In genomic region chr19:47778089-47778953, GRCh38 we compare ENCODE assay signal across 8 cellular contexts. TPM values are rescaled to one million over a fixed set of nuclear protein-coding genes. Genes with fewer than 3 reads are reported as not detected.
DNase-seq lines count a peak whose midpoint lies in the region; ATAC-seq, FAIRE-seq and TF ChIP-seq lines count a peak whose summit lies in the region.

Gene SELENOW (plus strand): TSS chr19:47778703. CDS start chr19:47778786, 83 bp downstream.

- H4K20me1 ChIP-seq in astrocyte (ENCODE audit: insufficient read depth, low read length) (peaks cover 40% of the 10 kb centered on the region), hepatocyte (ENCODE audit: insufficient read depth, poor library complexity, severe bottlenecking) (peaks cover 3% of the 10 kb centered on the region)

- H3K27me3 Mint-ChIP-seq in astrocyte (ENCODE audit: low read depth, unreplicated experiment): no peaks in the 10 kb centered on the region

- peaks cover 6% of the 10 kb centered on the region for H3K36me3 ChIP-seq in astrocyte (ENCODE audit: insufficient read depth, low read length)
- no peaks in the 10 kb centered on the region for H3K36me3 ChIP-seq in hepatocyte (replicated peaks; ENCODE audit: insufficient read depth, low read depth)

- peaks cover 14% of the 10 kb centered on the region for H3K4me1 ChIP-seq in astrocyte (ENCODE audit: insufficient read depth, low read length)
- peaks cover 7% of the 10 kb centered on the region for H3K4me1 ChIP-seq in hepatocyte (ENCODE audit: insufficient read depth)

- H2AFZ ChIP-seq in astrocyte (ENCODE audit: low read depth, low read length) (peak within 1 kb of the TSS; percentile 99), hepatocyte (peak within 1 kb of the TSS; percentile 97)

- WGBS in hepatocyte (ENCODE audit: low lambda C conversion rate, missing lambda C conversion rate): 2% methylated on average over 52 of the region's 64 CpGs

- DNase-seq in NCI-H146 treated with DMSO at 0.1 percent for 48 hours (lab: John Stamatoyannopoulos, UW; ENCODE audit: unreplicated experiment): peak; percentile 90
- DNase-seq in T-helper 9 cell: peak; percentile 62
- DNase-seq in astrocyte (ENCODE audit: low read depth): peak; percentile 58
- DNase-seq in hepatocyte (ENCODE audit: low spot score): peak; percentile 85
- peak; percentile 95 for DNase-seq in retina
- no peak for DNase-seq in SKM-1 (lab: John Stamatoyannopoulos, UW; ENCODE audit: unreplicated experiment)

- H3K27ac ChIP-seq in astrocyte (ENCODE audit: low read depth, low read length): peak within 1 kb of the TSS; percentile 98
- H3K27ac ChIP-seq in hepatocyte: peak within 1 kb of the TSS; percentile 99

- H3K4me3 Mint-ChIP-seq in astrocyte (ENCODE audit: unreplicated experiment): peak within 1 kb of the TSS; percentile 96

- H3K4me1 Mint-ChIP-seq in astrocyte (ENCODE audit: low read depth, unreplicated experiment): peaks cover 12% of the 10 kb centered on the region

- TF ChIP-seq CTCF in astrocyte (IDR thresholded peaks at IDR 0.05; ENCODE audit: insufficient read depth, low read depth, low read length) (no peak), hepatocyte (IDR thresholded peaks at IDR 0.05; ENCODE audit: poor library complexity) (no peak)

- H3K9me3 Mint-ChIP-seq in astrocyte (ENCODE audit: unreplicated experiment): no peaks in the 10 kb centered on the region

- H3K4me3 ChIP-seq in GM08714 (ENCODE audit: low read length) (peak within 1 kb of the TSS; percentile 86), astrocyte (ENCODE audit: insufficient read depth, low read depth, low read length) (peak within 1 kb of the TSS; percentile 80), hepatocyte (peak within 1 kb of the TSS; percentile 99)

- no peaks in the 10 kb centered on the region for H3K9me2 ChIP-seq in hepatocyte (replicated peaks; ENCODE audit: insufficient read depth)

- H3K4me2 ChIP-seq in astrocyte (ENCODE audit: low read length): peak within 1 kb of the TSS; percentile 88
- peak within 1 kb of the TSS; percentile 94 for H3K4me2 ChIP-seq in hepatocyte

- no peaks in the 10 kb centered on the region for H3K9me3 ChIP-seq in astrocyte (ENCODE audit: insufficient read depth, low read depth, low read length)
- H3K9me3 ChIP-seq in hepatocyte (ENCODE audit: low read depth): no peaks in the 10 kb centered on the region

- peak; percentile 89 for ATAC-seq in HG02678 (IDR thresholded peaks at IDR 0.05; ENCODE audit: unreplicated experiment)

- peak within 1 kb of the TSS; percentile 93 for H3K27ac Mint-ChIP-seq in astrocyte (ENCODE audit: unreplicated experiment)

- H3K36me3 Mint-ChIP-seq in astrocyte (ENCODE audit: low read depth, unreplicated experiment): peaks cover 17% of the 10 kb centered on the region

- H3K79me2 ChIP-seq in astrocyte (ENCODE audit: insufficient read depth, low read length) (peaks cover 40% of the 10 kb centered on the region), hepatocyte (peaks cover 33% of the 10 kb centered on the region)

- peak within 1 kb of the TSS; percentile 98 for H3K9ac ChIP-seq in astrocyte (ENCODE audit: low read length)

- no peaks in the 10 kb centered on the region for H3K27me3 ChIP-seq in astrocyte (ENCODE audit: insufficient read depth, low read length)
- no peaks in the 10 kb centered on the region for H3K27me3 ChIP-seq in hepatocyte

- no peak for FAIRE-seq in astrocyte (lab: Jason Lieb, UNC)

RNA-seq across cellular contexts. Expression of gene SELENOW, which starts in this region (rescaled TPM):
- 257 and 279 TPM in 2 replicates for total RNA-seq in astrocyte
- total RNA-seq in hepatocyte: 140 and 143 TPM in 2 replicates
- polyA plus RNA-seq in hepatocyte: 215 and 217 TPM in 2 replicates
